In the genomic region with DNA sequence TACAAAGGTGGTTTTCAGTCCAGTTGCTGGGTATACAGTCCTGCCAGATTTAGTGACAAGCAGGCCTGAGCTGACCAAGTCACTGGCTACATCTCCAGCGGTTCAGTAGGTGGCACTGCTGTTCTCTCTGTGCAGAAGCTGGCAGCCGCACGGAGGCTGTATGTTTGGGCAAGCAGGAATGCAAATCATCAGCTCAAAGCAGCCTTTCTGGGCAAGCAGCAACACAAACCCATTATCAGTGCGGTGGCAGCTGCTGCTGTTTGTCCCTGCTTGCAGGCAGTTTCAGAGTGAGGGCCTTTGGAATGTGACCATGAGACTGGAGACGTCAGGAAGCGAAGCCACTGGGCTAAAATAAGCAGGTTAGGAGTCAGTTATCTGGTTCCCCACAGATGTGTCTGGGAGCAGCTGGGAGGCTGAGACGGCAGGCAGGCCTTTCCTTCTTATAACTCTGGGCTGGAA, we compare ENCODE assay signal across 1 cellular context.
TF ChIP-seq lines count a peak whose summit lies in the region.

No MANE protein-coding gene starts in this region.

TF ChIP-seq in HepG2, 621 proteins besides CTCF, POLR2A, EP300 and RAD21 (continued from another document):
- TF ChIP-seq, protein P1, sequence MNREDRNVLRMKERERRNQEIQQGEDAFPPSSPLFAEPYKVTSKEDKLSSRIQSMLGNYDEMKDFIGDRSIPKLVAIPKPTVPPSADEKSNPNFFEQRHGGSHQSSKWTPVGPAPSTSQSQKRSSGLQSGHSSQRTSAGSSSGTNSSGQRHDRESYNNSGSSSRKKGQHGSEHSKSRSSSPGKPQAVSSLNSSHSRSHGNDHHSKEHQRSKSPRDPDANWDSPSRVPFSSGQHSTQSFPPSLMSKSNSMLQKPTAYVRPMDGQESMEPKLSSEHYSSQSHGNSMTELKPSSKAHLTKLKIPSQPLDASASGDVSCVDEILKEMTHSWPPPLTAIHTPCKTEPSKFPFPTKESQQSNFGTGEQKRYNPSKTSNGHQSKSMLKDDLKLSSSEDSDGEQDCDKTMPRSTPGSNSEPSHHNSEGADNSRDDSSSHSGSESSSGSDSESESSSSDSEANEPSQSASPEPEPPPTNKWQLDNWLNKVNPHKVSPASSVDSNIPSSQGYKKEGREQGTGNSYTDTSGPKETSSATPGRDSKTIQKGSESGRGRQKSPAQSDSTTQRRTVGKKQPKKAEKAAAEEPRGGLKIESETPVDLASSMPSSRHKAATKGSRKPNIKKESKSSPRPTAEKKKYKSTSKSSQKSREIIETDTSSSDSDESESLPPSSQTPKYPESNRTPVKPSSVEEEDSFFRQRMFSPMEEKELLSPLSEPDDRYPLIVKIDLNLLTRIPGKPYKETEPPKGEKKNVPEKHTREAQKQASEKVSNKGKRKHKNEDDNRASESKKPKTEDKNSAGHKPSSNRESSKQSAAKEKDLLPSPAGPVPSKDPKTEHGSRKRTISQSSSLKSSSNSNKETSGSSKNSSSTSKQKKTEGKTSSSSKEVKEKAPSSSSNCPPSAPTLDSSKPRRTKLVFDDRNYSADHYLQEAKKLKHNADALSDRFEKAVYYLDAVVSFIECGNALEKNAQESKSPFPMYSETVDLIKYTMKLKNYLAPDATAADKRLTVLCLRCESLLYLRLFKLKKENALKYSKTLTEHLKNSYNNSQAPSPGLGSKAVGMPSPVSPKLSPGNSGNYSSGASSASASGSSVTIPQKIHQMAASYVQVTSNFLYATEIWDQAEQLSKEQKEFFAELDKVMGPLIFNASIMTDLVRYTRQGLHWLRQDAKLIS (CRISPR knock-in tag; IDR thresholded peaks at IDR 0.05): no peak
- TF ChIP-seq ZNF7 (CRISPR knock-in tag; IDR thresholded peaks at IDR 0.05) (no peak), TOE1 (CRISPR knock-in tag; IDR thresholded peaks at IDR 0.05) (no peak; the same call in 1 of the 2 replicates)
